ENCODE assay signal across 1 cellular context in genomic region chr19:42596391-42597071, GRCh38.
TF ChIP-seq lines count a peak whose summit lies in the region.

No MANE protein-coding gene starts in this region.

TF ChIP-seq in HepG2, 621 proteins besides CTCF, POLR2A, EP300 and RAD21 (continued from another document and continues in another):
- TF ChIP-seq ZBTB39 (CRISPR knock-in tag; IDR thresholded peaks at IDR 0.05) (no peak), ZBTB43 (CRISPR knock-in tag; conservative IDR thresholded peaks at IDR 0.05) (no peak), MYC (CRISPR knock-in tag; IDR thresholded peaks at IDR 0.05; ENCODE audit: borderline replicate concordance) (0 out of 2 replicates have a peak, but pooled peaks have one; percentile 34), ZNF280B (CRISPR knock-in tag; IDR thresholded peaks at IDR 0.05; ENCODE audit: borderline replicate concordance) (0 out of 2 replicates have a peak, but pooled peaks have one; percentile 56), ZNF576 (CRISPR knock-in tag; IDR thresholded peaks at IDR 0.05) (peak; percentile 81; the same call in 1 of the 2 replicates), ZSCAN21 (CRISPR knock-in tag; IDR thresholded peaks at IDR 0.05; ENCODE audit: borderline replicate concordance) (no peak), HOXA7 (CRISPR knock-in tag; IDR thresholded peaks at IDR 0.05) (no peak), ZNF564 (CRISPR knock-in tag; IDR thresholded peaks at IDR 0.05) (no peak), MNT (IDR thresholded peaks at IDR 0.05) (peak; percentile 94), ZNF343 (CRISPR knock-in tag; IDR thresholded peaks at IDR 0.05) (no peak), ZFP91 (CRISPR knock-in tag; IDR thresholded peaks at IDR 0.05; ENCODE audit: borderline replicate concordance) (peak; percentile 33; the same call in 1 of the 2 replicates), ATF4 (CRISPR knock-in tag; IDR thresholded peaks at IDR 0.05) (no peak), ZNF687 (CRISPR knock-in tag; IDR thresholded peaks at IDR 0.05) (peak; percentile 29; the same call in 1 of the 2 replicates), UBTF (CRISPR knock-in tag; IDR thresholded peaks at IDR 0.05) (no peak), RFXANK (CRISPR knock-in tag; IDR thresholded peaks at IDR 0.05) (no peak), XRCC5 (optimal IDR thresholded peaks at IDR 0.05; ENCODE audit: low read length) (peak; percentile 79), ATF6 (CRISPR knock-in tag; conservative IDR thresholded peaks at IDR 0.05) (no peak), ZBTB7A (CRISPR knock-in tag; IDR thresholded peaks at IDR 0.05) (no peak), ZNF709 (CRISPR knock-in tag; IDR thresholded peaks at IDR 0.05) (no peak), ZNF547 (CRISPR knock-in tag; IDR thresholded peaks at IDR 0.05) (no peak), ZKSCAN1 (IDR thresholded peaks at IDR 0.05; ENCODE audit: low read length) (no peak), MYPOP (CRISPR knock-in tag; IDR thresholded peaks at IDR 0.05) (no peak), PCBP2 (optimal IDR thresholded peaks at IDR 0.05; ENCODE audit: low read depth, low read length, poor library complexity, severe bottlenecking) (no peak), KDM2A (CRISPR knock-in tag; IDR thresholded peaks at IDR 0.05; ENCODE audit: borderline replicate concordance, low read depth) (peak; percentile 30; the same call in 1 of the 2 replicates), ZNF574 (CRISPR knock-in tag; IDR thresholded peaks at IDR 0.05) (0 out of 2 replicates have a peak, but pooled peaks have one; percentile 38), ZNF784 (CRISPR knock-in tag; IDR thresholded peaks at IDR 0.05; ENCODE audit: borderline replicate concordance) (no peak), MXI1 (IDR thresholded peaks at IDR 0.05; ENCODE audit: borderline replicate concordance, low read depth, low read length) (no peak), STAG1 (CRISPR knock-in tag; IDR thresholded peaks at IDR 0.05) (peak; percentile 82), GABPB1 (CRISPR knock-in tag; IDR thresholded peaks at IDR 0.05) (0 out of 2 replicates have a peak, but pooled peaks have one; percentile 24)
